Comparison of ENCODE assay signal across 40 cellular contexts in genomic region chr7:50634378-50634777, GRCh38.
"Had no signal": no experiment of that assay in that cellular context is flagged by ENCODE, and none has a peak within 500 bp of the region (broad histone marks: within the 10 kb centered on the region; RNA-seq: fewer than 3 reads in every experiment).

No MANE protein-coding gene starts in this region.

- H3K4me3 ChIP-seq: adrenal gland, ascending aorta, body of pancreas, breast epithelium, cardiac muscle cell had no signal

- H3K36me3 ChIP-seq: adrenal gland, ascending aorta, brain microvascular endothelial cell, breast epithelium, cardiac muscle cell had no signal

- H3K27me3 Mint-ChIP-seq: brain had no signal

- H3K27me3 ChIP-seq: adrenal gland, ascending aorta, body of pancreas, brain microvascular endothelial cell, breast epithelium, cardiac muscle cell had no signal

- H3K9me3 Mint-ChIP-seq: activated naive CD4-positive, alpha-beta T cell treated with anti-CD3 and anti-CD28 coated beads for 36 hours; activated naive CD4-positive, alpha-beta T cell treated with anti-CD3 and anti-CD28 coated beads, Interleukin-2, amount 50 U/mL, for 72 hours; activated naive CD8-positive, alpha-beta T cell treated with anti-CD3 and anti-CD28 coated beads for 36 hours; activated naive CD8-positive, alpha-beta T cell treated with anti-CD3 and anti-CD28 coated beads, Interleukin-2, amount 10 ng/mL, durations not matched to agents 7 days and 5 days; activated naive CD8-positive, alpha-beta T cell treated with anti-CD3 and anti-CD28 coated beads, Interleukin-2, amount 50 U/mL, for 24 hours; activated T-cell treated with anti-CD3 and anti-CD28 coated beads, Interleukin-2, amount 50 U/mL, for 24 hours; activated T-helper 1 cell treated with anti-CD3 and anti-CD28 coated beads, Interleukin-12 subunit alpha, Interleukin-12 subunit beta, Interleukin-2, Interleukin-4 antibody, amounts not matched to agents 30 ng/mL and 10 ng/mL and 1 ng/mL, durations not matched to agents 14 hours and 24 hours and 36 hours; activated T-helper 17 cell treated with anti-CD3 and anti-CD28 coated beads, Interleukin-2, amount 50 U/mL, for 72 hours; central memory CD8-positive, alpha-beta T cell had no signal

- H3K36me3 Mint-ChIP-seq: activated naive CD4-positive, alpha-beta T cell treated with anti-CD3 and anti-CD28 coated beads, Interleukin-2, amount 10 ng/mL, durations not matched to agents 7 days and 5 days; activated naive CD4-positive, alpha-beta T cell treated with anti-CD3 and anti-CD28 coated beads, Interleukin-2, amount 50 U/mL, for 72 hours; activated naive CD8-positive, alpha-beta T cell treated with anti-CD3 and anti-CD28 coated beads, Interleukin-2, amount 10 ng/mL, durations not matched to agents 7 days and 5 days had no signal

- H3K4me1 ChIP-seq: adrenal gland, breast epithelium had no signal

- H3K4me1 Mint-ChIP-seq: activated naive CD4-positive, alpha-beta T cell treated with anti-CD3 and anti-CD28 coated beads, Interleukin-2, amount 10 ng/mL, durations not matched to agents 7 days and 5 days; activated naive CD4-positive, alpha-beta T cell treated with anti-CD3 and anti-CD28 coated beads, Interleukin-2, amount 50 U/mL, for 24 hours; activated naive CD8-positive, alpha-beta T cell treated with anti-CD3 and anti-CD28 coated beads for 36 hours; activated naive CD8-positive, alpha-beta T cell treated with anti-CD3 and anti-CD28 coated beads, Interleukin-2, amount 50 U/mL, for 24 hours; activated T-helper 17 cell treated with anti-CD3 and anti-CD28 coated beads, Interleukin-2, amount 50 U/mL, for 72 hours had no signal

- H3K4me3 Mint-ChIP-seq: activated naive CD4-positive, alpha-beta T cell treated with anti-CD3 and anti-CD28 coated beads for 36 hours; activated naive CD4-positive, alpha-beta T cell treated with anti-CD3 and anti-CD28 coated beads, Interleukin-2, amount 10 ng/mL, durations not matched to agents 7 days and 5 days; activated naive CD4-positive, alpha-beta T cell treated with anti-CD3 and anti-CD28 coated beads, Interleukin-2, amount 50 U/mL, for 24 hours; activated naive CD8-positive, alpha-beta T cell; activated naive CD8-positive, alpha-beta T cell treated with anti-CD3 and anti-CD28 coated beads for 36 hours; activated naive CD8-positive, alpha-beta T cell treated with anti-CD3 and anti-CD28 coated beads, Interleukin-2, amount 10 ng/mL, durations not matched to agents 7 days and 5 days; activated naive CD8-positive, alpha-beta T cell treated with anti-CD3 and anti-CD28 coated beads, Interleukin-2, amount 50 U/mL, for 24 hours; activated T-cell treated with anti-CD3 and anti-CD28 coated beads, Interleukin-2, amount 50 U/mL, for 24 hours; activated T-cell treated with anti-CD3 and anti-CD28 coated beads, Interleukin-2, amount 50 U/mL, for 4 hours; activated T-cell treated with anti-CD3 and anti-CD28 coated beads, Interleukin-2, amount 50 U/mL, for 72 hours; activated T-helper 1 cell treated with anti-CD3 and anti-CD28 coated beads, Interleukin-12 subunit alpha, Interleukin-12 subunit beta, Interleukin-2, Interleukin-4 antibody, amounts not matched to agents 30 ng/mL and 10 ng/mL and 1 ng/mL, durations not matched to agents 14 hours and 24 hours and 36 hours; activated T-helper 17 cell treated with anti-CD3 and anti-CD28 coated beads, Interleukin-2, amount 50 U/mL, for 72 hours; brain; central memory CD8-positive, alpha-beta T cell had no signal

- DNase-seq: activated effector memory CD4-positive, alpha-beta T cell treated with anti-CD3 and anti-CD28 coated beads, Interleukin-2, amount 50 U/mL, for 16 hours; activated effector memory CD4-positive, alpha-beta T cell treated with Interleukin-2 at 50 U/mL for 16 hours; activated gamma-delta T cell; activated gamma-delta T cell treated with Interleukin-2 at 50 U/mL for 16 hours; activated naive CD4-positive, alpha-beta T cell; activated naive CD4-positive, alpha-beta T cell treated with anti-CD3 and anti-CD28 coated beads for 36 hours; activated naive CD4-positive, alpha-beta T cell treated with anti-CD3 and anti-CD28 coated beads, Interleukin-2, amount 10 ng/mL, durations not matched to agents 7 days and 5 days; activated naive CD4-positive, alpha-beta T cell treated with anti-CD3 and anti-CD28 coated beads, Interleukin-2, amount 50 U/mL, for 16 hours; activated naive CD4-positive, alpha-beta T cell treated with Interleukin-2 at 50 U/mL for 16 hours; activated naive CD8-positive, alpha-beta T cell treated with anti-CD3 and anti-CD28 coated beads for 36 hours; activated naive CD8-positive, alpha-beta T cell treated with anti-CD3 and anti-CD28 coated beads, Interleukin-2, amount 10 ng/mL, durations not matched to agents 7 days and 5 days; activated naive CD8-positive, alpha-beta T cell treated with anti-CD3 and anti-CD28 coated beads, Interleukin-2, amount 50 U/mL, for 24 hours; activated T-cell treated with anti-CD3 and anti-CD28 coated beads, Interleukin-2, amount 50 U/mL, for 1 hour; activated T-cell treated with anti-CD3 and anti-CD28 coated beads, Interleukin-2, amount 50 U/mL, for 24 hours; activated T-cell treated with anti-CD3 and anti-CD28 coated beads, Interleukin-2, amount 50 U/mL, for 4 hours; activated T-cell treated with anti-CD3 and anti-CD28 coated beads, Interleukin-2, amount 50 U/mL, for 48 hours; activated T-cell treated with anti-CD3 and anti-CD28 coated beads, Interleukin-2, amount 50 U/mL, for 72 hours; adrenal gland; amniotic stem cell; amygdala; anterior cingulate cortex; aorta; body of pancreas; brain microvascular endothelial cell; caudate nucleus; central memory CD4-positive, alpha-beta T cell; cerebellar nuclear complex had no signal

- H3K27ac ChIP-seq: adrenal gland, ascending aorta, body of pancreas, brain microvascular endothelial cell, breast epithelium, cardiac muscle cell had no signal

- H3K27ac Mint-ChIP-seq: activated naive CD4-positive, alpha-beta T cell treated with anti-CD3 and anti-CD28 coated beads for 36 hours; activated naive CD4-positive, alpha-beta T cell treated with anti-CD3 and anti-CD28 coated beads, Interleukin-2, amount 10 ng/mL, durations not matched to agents 7 days and 5 days; activated naive CD4-positive, alpha-beta T cell treated with anti-CD3 and anti-CD28 coated beads, Interleukin-2, amount 50 U/mL, for 24 hours; activated naive CD4-positive, alpha-beta T cell treated with anti-CD3 and anti-CD28 coated beads, Interleukin-2, amount 50 U/mL, for 72 hours; activated naive CD8-positive, alpha-beta T cell; activated naive CD8-positive, alpha-beta T cell treated with anti-CD3 and anti-CD28 coated beads for 36 hours; activated naive CD8-positive, alpha-beta T cell treated with anti-CD3 and anti-CD28 coated beads, Interleukin-2, amount 10 ng/mL, durations not matched to agents 7 days and 5 days; activated naive CD8-positive, alpha-beta T cell treated with anti-CD3 and anti-CD28 coated beads, Interleukin-2, amount 50 U/mL, for 24 hours; activated T-cell treated with anti-CD3 and anti-CD28 coated beads, Interleukin-2, amount 50 U/mL, for 24 hours; activated T-cell treated with anti-CD3 and anti-CD28 coated beads, Interleukin-2, amount 50 U/mL, for 72 hours; activated T-helper 1 cell treated with anti-CD3 and anti-CD28 coated beads, Interleukin-12 subunit alpha, Interleukin-12 subunit beta, Interleukin-2, Interleukin-4 antibody, amounts not matched to agents 30 ng/mL and 10 ng/mL and 1 ng/mL, durations not matched to agents 14 hours and 24 hours and 36 hours; activated T-helper 17 cell treated with anti-CD3 and anti-CD28 coated beads, Interleukin-2, amount 50 U/mL, for 72 hours; activated T-helper 2 cell treated with anti-CD3 and anti-CD28 coated beads, Interferon-gamma antibody, Interleukin-2, Interleukin-4, amounts not matched to agents 10 μg/mL and 5 μg/mL and 100 μg/mL, durations not matched to agents 14 hours and 24 hours and 36 hours; brain had no signal

- H3K9me3 ChIP-seq: adrenal gland, body of pancreas, breast epithelium had no signal

- FAIRE-seq: astrocyte, bronchial epithelial cell had no signal

- ATAC-seq: activated naive CD4-positive, alpha-beta T cell treated with anti-CD3 and anti-CD28 coated beads, Interleukin-2, amount 50 U/mL, for 72 hours; activated naive CD8-positive, alpha-beta T cell treated with anti-CD3 and anti-CD28 coated beads, Interleukin-2, amount 50 U/mL, for 24 hours; activated T-cell treated with anti-CD3 and anti-CD28 coated beads, Interleukin-2, amount 50 U/mL, for 4 hours; activated T-cell treated with anti-CD3 and anti-CD28 coated beads, Interleukin-2, amount 50 U/mL, for 72 hours; activated T-helper 17 cell treated with anti-CD3 and anti-CD28 coated beads, Interleukin-2, amount 50 U/mL, for 72 hours; body of pancreas had no signal
